35 cellular contexts compared by ENCODE assay signal in genomic region chr17:65916425-65916824, GRCh38.
"Had no signal": no experiment of that assay in that cellular context is flagged by ENCODE, and none has a peak within 500 bp of the region (broad histone marks: within the 10 kb centered on the region; RNA-seq: fewer than 3 reads in every experiment).

No MANE protein-coding gene starts in this region.

- H3K4me2 ChIP-seq: KMS-11 had no signal

- H3K27ac ChIP-seq: KMS-11 had no signal

- H3K9me3 ChIP-seq: MG63 had no signal

- H3K36me3 ChIP-seq: MG63 had no signal

- H3K27me3 ChIP-seq: MG63 had no signal

- H3K4me3 ChIP-seq: MG63 had no signal

- DNase-seq: Karpas-422, Kasumi-1, KG1, MG63, MM.1S, MV-4-11, NCI-H1048, NCI-H1092, NCI-H1092 treated with DMSO at 0.1 percent for 48 hours, NCI-H1105, NCI-H1105 treated with DMSO at 0.1 percent for 48 hours, NCI-H1417, NCI-H1417 treated with DMSO at 0.1 percent for 48 hours, NCI-H1436, NCI-H1436 treated with DMSO at 0.1 percent for 48 hours, NCI-H146, NCI-H1694, NCI-H1694 treated with DMSO at 0.1 percent for 48 hours, NCI-H187, NCI-H187 treated with DMSO at 0.1 percent for 48 hours, NCI-H1930, NCI-H2029, NCI-H2029 treated with DMSO at 0.1 percent for 48 hours, NCI-H2081, NCI-H2081 treated with DMSO at 0.1 percent for 48 hours, NCI-H2107, NCI-H2171, NCI-H2171 treated with DMSO at 0.1 percent for 48 hours, NCI-H2227 treated with DMSO at 0.1 percent for 48 hours, NCI-H226, NCI-H345, NCI-H446, NCI-H446 treated with DMSO at 0.1 percent for 48 hours, NCI-H510A had no signal

- H3K9ac ChIP-seq: KMS-11 had no signal
